22 cellular contexts compared by ENCODE assay signal in the genomic region with DNA sequence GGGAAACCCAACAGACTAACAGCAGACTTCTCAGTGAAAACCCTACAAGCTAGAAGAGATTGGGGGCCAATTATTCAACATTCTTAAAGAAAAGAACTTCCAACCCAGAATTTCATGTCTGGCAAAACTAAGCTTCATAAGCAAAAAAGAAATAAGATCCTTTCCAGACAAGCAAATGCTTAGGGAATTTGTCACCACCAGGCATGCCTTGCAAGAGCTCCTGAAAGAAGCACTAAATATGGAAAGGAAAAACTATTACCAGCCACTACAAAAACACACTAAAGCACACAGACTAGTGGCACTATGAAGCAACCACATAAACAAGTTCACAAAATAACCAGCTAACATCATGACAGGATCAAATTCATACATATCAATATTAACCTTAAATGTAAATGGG.
A peak's percentile ranks its signal among the peaks of the same experiment; 100 is the strongest.
DNase-seq lines count a peak whose midpoint lies in the region; ATAC-seq and TF ChIP-seq lines count a peak whose summit lies in the region.
"Had no signal": no experiment of that assay in that cellular context is flagged by ENCODE, and none has a peak within 500 bp of the region (broad histone marks: within the 10 kb centered on the region; RNA-seq: fewer than 3 reads in every experiment).

No MANE protein-coding gene starts in this region.

- H3K4ac ChIP-seq in IMR-90 (ENCODE audit: low read depth, low read length) = no peak overlapping the region

- in situ Hi-C loops in IMR-90 (cut with MboI; ENCODE audit: low sequenced_read_pairs) (no loop called here), GM13976 (cut with MboI; ENCODE audit: low sequenced_read_pairs, unreplicated experiment) (no loop called here)

- no peak overlapping the region for H3K4me2 ChIP-seq in IMR-90 (ENCODE audit: low read depth, low read length)
- H3K4me2 ChIP-seq: GM23338, KMS-11 had no signal

- intact Hi-C loops in IMR-90 (cut with micrococcal nuclease) = no loop called here

- ATAC-seq in IMR-90 (ENCODE audit: low read depth) = no peak
- ATAC-seq: GM23338 had no signal

- no peak overlapping the region for H2BK120ac ChIP-seq in IMR-90 (ENCODE audit: low read depth, low read length)

- no peaks in the 10 kb centered on the region for H3K36me3 ChIP-seq in IMR-90 (ENCODE audit: control insufficient read depth, insufficient read depth, low read length)
- H3K36me3 ChIP-seq: HAP-1, Peyer's patch, SJSA1 had no signal

- no peak overlapping the region for H3K4me3 ChIP-seq in AG10803 (ENCODE audit: low read length)
- H3K4me3 ChIP-seq in IMR-90 (ENCODE audit: insufficient read depth, low read depth, low read length) = no peak overlapping the region
- no peak overlapping the region for H3K4me3 ChIP-seq in cardiac fibroblast (replicated peaks in 1 of 2; ENCODE audit: low read depth in 2 of 2, low read length in 2 of 2)
- H3K4me3 ChIP-seq in fibroblast of the aortic adventitia (ENCODE audit: low read depth, low read length) = no peak overlapping the region
- H3K4me3 ChIP-seq: GM23338, HAP-1, Peyer's patch, SJSA1 had no signal

- H4K8ac ChIP-seq in IMR-90 (ENCODE audit: low read depth in 2 of 2, low read length in 2 of 2) = no peak overlapping the region

- CTCF ChIA-PET in IMR-90 (lab: Yijun Ruan, JAX) = no interaction called here

- H2BK15ac ChIP-seq in IMR-90 (ENCODE audit: low read depth, low read length) = no peak overlapping the region

- H3K9me3 ChIP-seq in IMR-90 (ENCODE audit: control insufficient read depth, insufficient read depth, low read length) = peaks cover 3% of the 10 kb centered on the region
- H3K9me3 ChIP-seq: HAP-1, Peyer's patch, SJSA1 had no signal

- no peaks in the 10 kb centered on the region for H3K27me3 ChIP-seq in IMR-90 (ENCODE audit: control insufficient read depth, insufficient read depth, low read length)
- H3K27me3 ChIP-seq: Peyer's patch, SJSA1 had no signal

- H3K14ac ChIP-seq in IMR-90 (replicated peaks; ENCODE audit: low read depth, low read length) = no peak overlapping the region

- no peak for TF ChIP-seq RAD21 in IMR-90 (IDR thresholded peaks at IDR 0.05; ENCODE audit: low read length)

- H3K9ac ChIP-seq in IMR-90 (ENCODE audit: low read depth, low read length) = no peak overlapping the region
- H3K9ac ChIP-seq: KMS-11 had no signal

- no TSS peak for BruUV-seq in IMR-90 (replicated peaks; lab: Mats Ljungman, UMichigan)

- H3K18ac ChIP-seq in IMR-90 (ENCODE audit: low read depth, low read length) = no peak overlapping the region

- H2AFZ ChIP-seq in IMR-90 (replicated peaks; ENCODE audit: low read length, poor library complexity) = no peak overlapping the region
- H2AFZ ChIP-seq: GM23338 had no signal

- no peak overlapping the region for H2BK20ac ChIP-seq in IMR-90 (ENCODE audit: low read depth, low read length)

- H3K79me1 ChIP-seq in IMR-90 (ENCODE audit: low read depth in 1 of 2, low read length in 2 of 2) = no peaks in the 10 kb centered on the region

- H3K4me1 ChIP-seq in IMR-90 (ENCODE audit: control insufficient read depth, insufficient read depth, low read length) = no peaks in the 10 kb centered on the region
- H3K4me1 ChIP-seq: HAP-1, Peyer's patch, SJSA1 had no signal

- no peak overlapping the region for H2AK9ac ChIP-seq in IMR-90 (replicated peaks; ENCODE audit: low read depth, low read length, poor library complexity)

- TF ChIP-seq POLR2A in IMR-90 (IDR thresholded peaks at IDR 0.05; ENCODE audit: low read depth, low read length) = no peak

- POLR2A ChIA-PET in IMR-90 (lab: Charles Lee; ENCODE audit: unreplicated experiment) = no interaction called here

- no peak overlapping the region for H4K91ac ChIP-seq in IMR-90 (ENCODE audit: insufficient read depth, low read depth, low read length)

- H3K9me1 ChIP-seq in IMR-90 (ENCODE audit: insufficient read depth, low read length) = no peaks in the 10 kb centered on the region

- no peaks in the 10 kb centered on the region for H4K20me1 ChIP-seq in IMR-90 (ENCODE audit: insufficient read depth, low read length)

- no peak overlapping the region for H4K5ac ChIP-seq in IMR-90 (ENCODE audit: low read depth, low read length)

- H2BK5ac ChIP-seq in IMR-90 (ENCODE audit: low read depth, low read length, poor library complexity, severe bottlenecking) = no peak overlapping the region

- no peak overlapping the region for H3K56ac ChIP-seq in IMR-90 (ENCODE audit: extremely low read depth, insufficient read depth, low read length)

- TF ChIP-seq CTCF in AG10803 (conservative IDR thresholded peaks at IDR 0.05; ENCODE audit: low read length) (no peak), IMR-90 (conservative IDR thresholded peaks at IDR 0.05; ENCODE audit: low read depth, low read length) (no peak), cardiac fibroblast (IDR thresholded peaks at IDR 0.05; ENCODE audit: low read depth, low read length) (no peak), fibroblast of the aortic adventitia (IDR thresholded peaks at IDR 0.05; ENCODE audit: insufficient read depth, low read length) (no peak), GM13976 (IDR thresholded peaks at IDR 0.05; ENCODE audit: borderline replicate concordance, control extremely low read depth, extremely low read depth, insufficient read depth, missing control alignments) (no peak)

- H2AK5ac ChIP-seq in IMR-90 (ENCODE audit: low read depth, low read length) = no peak overlapping the region

- H3K23ac ChIP-seq in IMR-90 (ENCODE audit: low read depth, low read length) = no peak overlapping the region

- no peak overlapping the region for H3K27ac ChIP-seq in IMR-90 (ENCODE audit: insufficient read depth, low read length)
- H3K27ac ChIP-seq: 22Rv1, KMS-11, Peyer's patch, SJSA1 had no signal

- DNase-seq in AG10803 (ENCODE audit: low read depth) (peak; percentile 24), IMR-90 (peak; percentile 36), cardiac fibroblast (ENCODE audit: low read depth in 2 of 2) (peak; percentile 4 to 46), fibroblast of the aortic adventitia (ENCODE audit: low read depth) (peak; percentile 22), DMS53 (lab: John Stamatoyannopoulos, UW) (no peak), GM13976 (ENCODE audit: low spot score) (no peak), AML-193 (lab: John Stamatoyannopoulos, UW) (no peak), DMS 273 treated with DMSO at 0.1 percent for 48 hours (lab: John Stamatoyannopoulos, UW) (no peak)
- DNase-seq: ACHN; C1 segment of cervical spinal cord; CD8-positive, alpha-beta memory T cell; NCI-H1694 treated with DMSO at 0.1 percent for 48 hours; NCI-H2081 treated with DMSO at 0.1 percent for 48 hours; NCI-H2171 treated with DMSO at 0.1 percent for 48 hours; NCI-H524 treated with DMSO at 0.1 percent for 48 hours; NCI-H82; Peyer's patch had no signal

- dilution Hi-C loops in IMR-90 (cut with HindIII; ENCODE audit: low sequenced_read_pairs, unreplicated experiment) = no loop called here

TF ChIP-seq in IMR-90, 13 proteins besides CTCF, POLR2A, EP300 and RAD21:
- TF ChIP-seq NFE2L2 (IDR thresholded peaks at IDR 0.05; ENCODE audit: low read depth, low read length) (no peak), BHLHE40 (IDR thresholded peaks at IDR 0.05; ENCODE audit: low read depth, low read length) (no peak), SMC3 (IDR thresholded peaks at IDR 0.05; ENCODE audit: low read depth, low read length) (no peak), MAFK (IDR thresholded peaks at IDR 0.05; ENCODE audit: low read depth, low read length) (no peak), MAZ (IDR thresholded peaks at IDR 0.05; ENCODE audit: borderline replicate concordance, low read depth, low read length) (no peak), CEBPB (IDR thresholded peaks at IDR 0.05; ENCODE audit: low read depth, low read length) (no peak), CHD1 (IDR thresholded peaks at IDR 0.05; ENCODE audit: low read depth, low read length) (no peak), RCOR1 (IDR thresholded peaks at IDR 0.05; ENCODE audit: insufficient replicate concordance, low read length) (no peak), FOS (IDR thresholded peaks at IDR 0.05; ENCODE audit: low read depth, low read length) (no peak), RFX5 (IDR thresholded peaks at IDR 0.05; ENCODE audit: low read depth, low read length) (no peak), MXI1 (IDR thresholded peaks at IDR 0.05; ENCODE audit: borderline replicate concordance, low read depth, low read length) (no peak), ELK1 (IDR thresholded peaks at IDR 0.05; ENCODE audit: borderline replicate concordance, low read depth, low read length) (no peak)
- TF ChIP-seq, protein P1, sequence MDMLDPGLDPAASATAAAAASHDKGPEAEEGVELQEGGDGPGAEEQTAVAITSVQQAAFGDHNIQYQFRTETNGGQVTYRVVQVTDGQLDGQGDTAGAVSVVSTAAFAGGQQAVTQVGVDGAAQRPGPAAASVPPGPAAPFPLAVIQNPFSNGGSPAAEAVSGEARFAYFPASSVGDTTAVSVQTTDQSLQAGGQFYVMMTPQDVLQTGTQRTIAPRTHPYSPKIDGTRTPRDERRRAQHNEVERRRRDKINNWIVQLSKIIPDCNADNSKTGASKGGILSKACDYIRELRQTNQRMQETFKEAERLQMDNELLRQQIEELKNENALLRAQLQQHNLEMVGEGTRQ (IDR thresholded peaks at IDR 0.05; ENCODE audit: low read depth, low read length) = no peak

Comparison
In these comparisons a context has a peak if more than half of its experiments do, and no peak if none do; other contexts are left out.
1. DNase-seq: peak in AG10803 (single experiment), IMR-90 (single experiment), cardiac fibroblast (2 of 2) and fibroblast of the aortic adventitia (single experiment); none in DMS53 (single experiment), GM13976 (single experiment), AML-193 (0 of 2) and DMS 273 treated with DMSO at 0.1 percent for 48 hours (single experiment).